In the genomic region with DNA sequence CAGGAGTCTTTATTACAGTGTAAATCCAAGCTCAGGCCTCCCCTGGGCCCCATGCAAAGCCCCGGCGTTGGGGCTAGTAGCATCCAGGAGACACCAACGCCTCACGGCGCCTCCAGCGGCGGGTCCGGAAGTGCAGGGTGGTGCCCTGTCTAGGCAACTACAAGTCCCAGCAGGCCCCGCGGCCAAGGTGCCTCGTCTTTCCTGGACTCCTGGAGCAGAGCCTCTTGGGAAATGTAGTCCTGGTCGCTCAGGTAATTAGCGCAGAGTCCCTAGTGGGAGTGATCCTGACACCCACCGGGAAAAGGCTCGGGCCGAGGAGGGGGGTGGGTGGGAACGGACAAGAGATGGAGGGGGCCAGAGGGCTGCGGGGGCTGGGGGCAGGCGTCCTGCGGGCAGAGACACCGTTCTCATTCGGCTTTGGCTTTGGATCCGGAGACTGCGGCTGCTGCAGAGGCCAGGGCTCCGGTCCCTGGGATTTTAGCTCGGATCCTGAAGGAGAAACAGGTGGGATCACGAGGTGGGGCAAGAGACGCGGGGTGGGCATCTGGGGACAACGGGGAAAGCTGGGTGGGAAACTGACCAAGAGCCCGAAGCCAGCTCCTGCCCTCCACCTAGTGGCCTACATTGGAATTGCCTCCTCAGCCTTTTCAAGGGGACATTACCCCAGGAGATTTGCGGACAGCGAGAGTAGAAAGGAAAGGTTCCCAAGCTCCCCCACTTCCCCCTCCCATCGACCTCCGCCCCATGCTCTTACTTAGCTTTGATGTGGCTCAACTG, we compare ENCODE assay signal across 8 cellular contexts. TPM values are rescaled to one million over a fixed set of nuclear protein-coding genes. Genes with fewer than 3 reads are reported as not detected.
DNase-seq lines count a peak whose midpoint lies in the region; FAIRE-seq and TF ChIP-seq lines count a peak whose summit lies in the region.

No MANE protein-coding gene starts in this region.

- no peak overlapping the region for H4K5ac ChIP-seq in H9 (ENCODE audit: insufficient read length, low read depth, low read length)

- H4K20me1 ChIP-seq in H9 (ENCODE audit: control insufficient read depth, insufficient read depth, insufficient read length): no peaks in the 10 kb centered on the region

- H3K36me3 ChIP-seq in MG63: no peaks in the 10 kb centered on the region
- H3K36me3 ChIP-seq in neuron (ENCODE audit: insufficient read depth, low read length): no peaks in the 10 kb centered on the region

- H3K4ac ChIP-seq in H9 (ENCODE audit: low read depth, low read length): no peak overlapping the region; the same call in 1 of the 2 replicates

- peak overlapping the region; percentile 78 to 91 for H3K4me3 Mint-ChIP-seq in H9

- H2BK120ac ChIP-seq in H9 (ENCODE audit: low read depth, low read length, poor library complexity, severe bottlenecking): no peak overlapping the region

- peak; percentile 98 for DNase-seq in H9
- DNase-seq in MG63: peak; percentile 97
- peak; percentile 90 for DNase-seq in activated gamma-delta T cell (lab: John Stamatoyannopoulos, UW)
- DNase-seq in foreskin fibroblast: peak; percentile 91 to 97
- peak; percentile 92 for DNase-seq in stromal cell of bone marrow (ENCODE audit: low read depth)

- no peak overlapping the region for H3K27ac ChIP-seq in H9 (ENCODE audit: insufficient read length, low read depth, low read length)

- peak overlapping the region; percentile 60 for H3K4me2 ChIP-seq in H9 (ENCODE audit: insufficient read depth, insufficient read length, low read length)

- H3K4me1 ChIP-seq in H9 (ENCODE audit: insufficient read depth, low read length) (no peaks in the 10 kb centered on the region; the same call in 1 of the 2 replicates), neuron (ENCODE audit: insufficient read depth, low read length) (no peaks in the 10 kb centered on the region)

- peak overlapping the region; percentile 20 for H3K9ac ChIP-seq in H9 (ENCODE audit: extremely low read depth, insufficient read length, low read length)

- H3K27ac Mint-ChIP-seq in H9: peak overlapping the region; percentile 89 to 97 (median 92)

- no peak overlapping the region for H2BK12ac ChIP-seq in H9 (ENCODE audit: insufficient read length, low read depth, low read length)

- no peak overlapping the region for H2BK5ac ChIP-seq in H9 (ENCODE audit: insufficient read length, low read length)

- peaks cover 0 to 13% (median 4%) of the 10 kb centered on the region in 3 experiments; a peak in 4 of 7 replicates for H3K36me3 Mint-ChIP-seq in H9 (ENCODE audit: insufficient read depth in 1 of 3, low read depth in 3 of 3)

- H3K56ac ChIP-seq in H9 (ENCODE audit: insufficient read length, low read depth, low read length): no peak overlapping the region

- no peak overlapping the region for H4K8ac ChIP-seq in H9 (replicated peaks; ENCODE audit: insufficient read length, low read depth, low read length)

- no peak overlapping the region for H3K23ac ChIP-seq in H9 (ENCODE audit: insufficient read length, low read depth, low read length)

- no peak overlapping the region for H2BK15ac ChIP-seq in H9 (ENCODE audit: low read depth, low read length)

- no peak overlapping the region for H2AK5ac ChIP-seq in H9 (ENCODE audit: insufficient read length, low read length)

- FAIRE-seq in G401.6 (lab: Jason Lieb, UNC): peak; percentile 90

- no peak overlapping the region for H4K91ac ChIP-seq in H9 (ENCODE audit: insufficient read length, low read depth, low read length)

- TF ChIP-seq POLR2A in Raji (IDR thresholded peaks at IDR 0.05; ENCODE audit: insufficient read depth, low read depth, low read length): peak; percentile 19; the same call in 1 of the 2 replicates

- H3K27me3 ChIP-seq in H9 (ENCODE audit: insufficient read depth, low read length) (no peaks in the 10 kb centered on the region), MG63 (peaks cover 3% of the 10 kb centered on the region), neuron (ENCODE audit: insufficient read depth, low read length) (no peaks in the 10 kb centered on the region)

- no peaks in the 10 kb centered on the region for H3K9me3 ChIP-seq in H9 (ENCODE audit: control insufficient read depth, low read depth, low read length)
- H3K9me3 ChIP-seq in MG63: no peaks in the 10 kb centered on the region
- H3K9me3 ChIP-seq in neuron (ENCODE audit: low read length): no peaks in the 10 kb centered on the region

- H2AFZ ChIP-seq in H9 (ENCODE audit: low read length) (no peak overlapping the region), neuron (ENCODE audit: low read depth, low read length) (peak overlapping the region; percentile 52)

- no peaks in the 10 kb centered on the region for H3K79me2 ChIP-seq in H9 (ENCODE audit: insufficient read depth, low read length)

- peaks cover 3% of the 10 kb centered on the region for H3K23me2 ChIP-seq in H9 (ENCODE audit: insufficient read length, low read depth, low read length, poor library complexity, severe bottlenecking)

- WGBS in H9 (ENCODE audit: extremely low coverage, insufficient read length, low lambda C conversion rate): no CpG with 5 or more reads among the region's 35 CpGs

- H3K4me3 ChIP-seq in MG63: peak overlapping the region; percentile 62
- H3K4me3 ChIP-seq in foreskin fibroblast (ENCODE audit: low read depth in 1 of 2, low read length in 2 of 2): peak overlapping the region; percentile 68 to 70
- peak overlapping the region; percentile 44 for H3K4me3 ChIP-seq in neuron (ENCODE audit: low read length)

- no peak overlapping the region for H2BK20ac ChIP-seq in H9 (ENCODE audit: low read depth, low read length, poor library complexity, severe bottlenecking)

- peak overlapping the region; percentile 85 for H3K18ac ChIP-seq in H9 (ENCODE audit: insufficient read length, low read depth, low read length)

- TF ChIP-seq CTCF in H9 (conservative IDR thresholded peaks at IDR 0.05) (peak; percentile 69), foreskin fibroblast (IDR thresholded peaks at IDR 0.05; ENCODE audit: low read depth, low read length) (peak; percentile 82)

- H3K9me3 Mint-ChIP-seq in H9: peaks cover 0 to 2% of the 10 kb centered on the region in 2 experiments; a peak in 1 of 5 replicates

- no peaks in the 10 kb centered on the region for H3K79me1 ChIP-seq in H9 (ENCODE audit: insufficient read depth, low read depth, low read length, poor library complexity, severe bottlenecking)

- H3T11ph ChIP-seq in H9 (ENCODE audit: low read length): no peak overlapping the region

- H3K14ac ChIP-seq in H9 (ENCODE audit: insufficient read depth, low read length): peak overlapping the region; percentile 84; the same call in 1 of the 2 replicates

- H3K27me3 Mint-ChIP-seq in H9 (ENCODE audit: low read depth): peaks cover 3% of the 10 kb centered on the region; the same call in 1 of the 2 replicates

- peaks cover 5 to 8% of the 10 kb centered on the region in 2 experiments for H3K4me1 Mint-ChIP-seq in H9

RNA-seq across cellular contexts. Expression of a gene that starts 11.4 kb away (rescaled TPM):
- 18.9 and 20.1 TPM in 2 replicates for total RNA-seq in H9 (2021)
- 4.9 and 6.1 TPM in 2 replicates for total RNA-seq in MG63 (2014; rRNA removed; shearing (Covaris generic); ENCODE audit: low replicate concordance)

RNA-seq across cellular contexts. Expression of a gene that starts 12.8 kb away (rescaled TPM):
- 7.7 and 8.1 TPM in 2 replicates for total RNA-seq in H9 (2021)
- total RNA-seq in MG63 (2014; rRNA removed; shearing (Covaris generic); ENCODE audit: low replicate concordance): 6.6 TPM in 1 of 2 replicates, not detected in the other

RNA-seq across cellular contexts. Expression of a gene that starts 17.7 kb away (rescaled TPM):
- total RNA-seq in H9 (2021): 1.7 and 2.5 TPM in 2 replicates
- total RNA-seq in MG63 (2014; rRNA removed; shearing (Covaris generic); ENCODE audit: low replicate concordance): 0.33 TPM in 1 of 2 replicates, not detected in the other

RNA-seq across cellular contexts. Expression of a gene that starts 21.8 kb away (rescaled TPM):
- total RNA-seq in H9 (2021): 157 and 162 TPM in 2 replicates
- total RNA-seq in MG63 (2014; rRNA removed; shearing (Covaris generic); ENCODE audit: low replicate concordance): 129 and 196 TPM in 2 replicates
